8 cellular contexts compared by ENCODE assay signal in the genomic region with DNA sequence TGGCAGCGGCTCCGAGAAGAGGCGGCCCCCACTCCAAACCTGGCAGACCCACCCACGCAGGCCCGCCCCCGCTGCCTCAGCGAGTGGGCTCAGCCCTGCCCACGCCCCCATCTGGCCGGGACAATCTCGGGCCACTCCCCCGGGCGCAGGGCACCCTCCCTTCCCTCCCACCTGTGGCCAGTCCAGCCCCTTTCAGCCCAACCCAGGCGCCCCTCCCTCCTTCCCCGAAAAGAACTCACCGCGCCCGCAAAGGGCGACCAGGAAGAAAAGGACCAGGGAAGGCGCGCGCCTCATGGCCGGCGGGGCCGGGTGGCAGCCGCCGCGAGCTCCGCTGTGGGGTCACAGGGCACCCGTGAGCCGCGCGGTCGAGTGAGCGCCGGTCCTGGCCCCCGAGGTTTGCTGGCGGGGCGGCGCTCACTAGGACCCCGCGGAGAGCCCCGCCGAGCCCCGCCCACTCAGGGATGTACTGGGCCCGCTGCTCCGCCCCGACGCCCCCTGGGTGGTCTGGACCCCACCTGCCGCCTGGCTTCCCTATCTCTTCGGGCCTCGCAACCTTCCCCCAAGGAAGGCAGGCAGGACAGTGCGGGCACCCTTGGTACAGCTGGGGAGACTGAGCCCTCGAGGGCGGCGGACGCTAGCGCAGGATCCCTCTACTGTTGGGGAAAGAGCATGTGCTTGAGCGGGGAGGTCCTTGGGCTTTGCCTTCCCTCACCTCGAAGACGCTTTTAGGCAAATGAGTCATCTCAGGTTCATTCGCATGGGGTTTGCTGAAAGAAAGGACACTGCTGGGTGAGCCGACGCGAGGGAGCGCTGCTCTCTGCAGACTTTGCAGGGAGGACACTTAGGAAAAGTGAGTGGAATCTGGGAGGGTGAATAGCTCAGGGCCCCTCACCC. TPM values are rescaled to one million over a fixed set of nuclear protein-coding genes. Genes with fewer than 3 reads are reported as not detected.
DNase-seq lines count a peak whose midpoint lies in the region; ATAC-seq, FAIRE-seq and TF ChIP-seq lines count a peak whose summit lies in the region.

A gene with protein sequence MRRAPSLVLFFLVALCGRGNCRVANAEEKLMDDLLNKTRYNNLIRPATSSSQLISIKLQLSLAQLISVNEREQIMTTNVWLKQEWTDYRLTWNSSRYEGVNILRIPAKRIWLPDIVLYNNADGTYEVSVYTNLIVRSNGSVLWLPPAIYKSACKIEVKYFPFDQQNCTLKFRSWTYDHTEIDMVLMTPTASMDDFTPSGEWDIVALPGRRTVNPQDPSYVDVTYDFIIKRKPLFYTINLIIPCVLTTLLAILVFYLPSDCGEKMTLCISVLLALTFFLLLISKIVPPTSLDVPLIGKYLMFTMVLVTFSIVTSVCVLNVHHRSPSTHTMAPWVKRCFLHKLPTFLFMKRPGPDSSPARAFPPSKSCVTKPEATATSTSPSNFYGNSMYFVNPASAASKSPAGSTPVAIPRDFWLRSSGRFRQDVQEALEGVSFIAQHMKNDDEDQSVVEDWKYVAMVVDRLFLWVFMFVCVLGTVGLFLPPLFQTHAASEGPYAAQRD (minus strand): TSS at position 371 of the 894 bp plus-strand sequence. CDS start 77 bp downstream, at position 294.

- 0 out of 2 replicates have a peak within 1 kb of the TSS, but pooled peaks have one; percentile 18 for H2BK15ac ChIP-seq in H1 (ENCODE audit: low read length)

- H3K14ac ChIP-seq in H1 (ENCODE audit: insufficient read length) = no peak within 1 kb of the TSS

- H3K4me3 ChIP-seq in SJCRH30 (peak within 1 kb of the TSS; percentile 54), H1 (ENCODE audit: extremely low read depth in 1 of 4, insufficient read depth in 2 of 4, low read depth in 3 of 4, low read length in 4 of 4) (peak within 1 kb of the TSS; percentile 55 to 87 (median 68))

- peak within 1 kb of the TSS; percentile 89 for H4K5ac ChIP-seq in H1 (ENCODE audit: insufficient read length, low read depth, low read length)

- peaks cover 7% of the 10 kb centered on the region; the same call in 1 of the 2 replicates for H3K23me2 ChIP-seq in H1 (ENCODE audit: low read depth, low read length)

- H2AFZ ChIP-seq in H1 (ENCODE audit: low read length) = peak within 1 kb of the TSS; percentile 91

- peak within 1 kb of the TSS; percentile 95 for H3K18ac ChIP-seq in H1 (ENCODE audit: extremely low read depth, low read length)

- H3K36me3 Mint-ChIP-seq in naive thymus-derived CD8-positive, alpha-beta T cell = no peaks in the 10 kb centered on the region

- H3K4ac ChIP-seq in H1 (replicated peaks; ENCODE audit: insufficient read length, low read depth, low read length) = no peak within 1 kb of the TSS

- H4K91ac ChIP-seq in H1 (replicated peaks; ENCODE audit: insufficient read length, low read length) = peak within 1 kb of the TSS; percentile 93

- no peak for TF ChIP-seq EP300 in H1 (IDR thresholded peaks at IDR 0.05; ENCODE audit: borderline replicate concordance in 1 of 2, low read depth in 2 of 2, low read length in 2 of 2)

- no peak for TF ChIP-seq POLR2A in H1 (IDR thresholded peaks at IDR 0.05; ENCODE audit: control extremely low read depth in 1 of 2, low read depth in 2 of 2, low read length in 2 of 2)

- peak within 1 kb of the TSS; percentile 57 to 82 for H3K4me2 ChIP-seq in H1 (ENCODE audit: insufficient read depth in 1 of 2, low read depth in 2 of 2, low read length in 2 of 2)

- no peak within 1 kb of the TSS for H2BK120ac ChIP-seq in H1 (replicated peaks; ENCODE audit: low read depth, low read length)

- no peak within 1 kb of the TSS for H3K23ac ChIP-seq in H1 (ENCODE audit: insufficient read length)

- peaks cover 0 to 16% (median 11%) of the 10 kb centered on the region in 5 donors for H3K27me3 Mint-ChIP-seq in naive thymus-derived CD8-positive, alpha-beta T cell

- H2BK20ac ChIP-seq in H1 (ENCODE audit: low read length) = peak within 1 kb of the TSS; percentile 61; the same call in 1 of the 2 replicates

- 1% methylated on average over 21 of the region's 65 CpGs; no CpG with 5 or more reads in 1 of the 2 experiments for WGBS in H1 (ENCODE audit: extremely low coverage in 1 of 2, insufficient coverage in 1 of 2, insufficient read length in 1 of 2, insufficient replicate concordance in 2 of 2, low coverage in 1 of 2, low lambda C conversion rate in 2 of 2, missing lambda C conversion rate in 1 of 2), 2 experiments

- H3K79me2 ChIP-seq in H1 (ENCODE audit: control insufficient read depth in 1 of 2, insufficient read depth in 2 of 2, low read length in 2 of 2) = no peaks in the 10 kb centered on the region

- peak within 1 kb of the TSS; percentile 66 for H3K9ac ChIP-seq in ES-I3 (ENCODE audit: low read depth, low read length)
- H3K9ac ChIP-seq in H1 (replicated peaks in 1 of 4; ENCODE audit: extremely low read depth in 1 of 4, low read depth in 3 of 4, low read length in 3 of 4) = no peak within 1 kb of the TSS

- H3K9me3 ChIP-seq in ES-I3 (ENCODE audit: control insufficient read depth, insufficient read depth, low read length) (no peaks in the 10 kb centered on the region), SJCRH30 (replicated peaks) (no peaks in the 10 kb centered on the region), H1 (ENCODE audit: insufficient read depth in 2 of 2, low read depth in 1 of 2, low read length in 1 of 2) (no peaks in the 10 kb centered on the region)

- H3K56ac ChIP-seq in H1 (replicated peaks; ENCODE audit: insufficient read length, low read depth, low read length) = peak within 1 kb of the TSS; percentile 54

- ATAC-seq in naive thymus-derived CD8-positive, alpha-beta T cell = peak; percentile 80 to 84
- no peak for ATAC-seq in HG03025 (IDR thresholded peaks at IDR 0.05; ENCODE audit: low FRiP score, unreplicated experiment)
- no peak for ATAC-seq in GM21619 (IDR thresholded peaks at IDR 0.05; ENCODE audit: unreplicated experiment)
- no peak for ATAC-seq in HG03439 (IDR thresholded peaks at IDR 0.05; ENCODE audit: unreplicated experiment)

- peak within 1 kb of the TSS in 3 of 10 donors; percentile 43 to 78 (median 56) for H3K27ac Mint-ChIP-seq in naive thymus-derived CD8-positive, alpha-beta T cell

- H2BK5ac ChIP-seq in H1 (ENCODE audit: low read depth, low read length) = peak within 1 kb of the TSS; percentile 95; the same call in 1 of the 2 replicates

- no peaks in the 10 kb centered on the region for H3K36me3 ChIP-seq in ES-I3 (ENCODE audit: insufficient read depth, low read length)
- no peaks in the 10 kb centered on the region for H3K36me3 ChIP-seq in SJCRH30
- H3K36me3 ChIP-seq in H1 (ENCODE audit: control insufficient read depth in 2 of 4, insufficient read depth in 4 of 4, low read length in 3 of 4) = no peaks in the 10 kb centered on the region

- TF ChIP-seq CTCF in H1 (IDR thresholded peaks at IDR 0.05; ENCODE audit: control extremely low read depth in 1 of 3, insufficient read depth in 1 of 3, low read depth in 1 of 3, low read length in 3 of 3) = peak in 2 of 3 experiments; percentile 46 to 48; a peak in 3 of 4 replicates

- POLR2A ChIA-PET in H1 (lab: Charles Lee; ENCODE audit: partially characterized antibody) = interaction anchor here (1.2 to 2.2 kb wide), 2 partner anchors 9 to 85 kb away, joined by 4 to 7 read pairs; no protein-coding TSS in a partner anchor
- POLR2A ChIA-PET in naive thymus-derived CD8-positive, alpha-beta T cell (lab: Charles Lee) = no interaction called here

- H3K27ac ChIP-seq in SJCRH30 = no peak within 1 kb of the TSS
- peak within 1 kb of the TSS; percentile 69; the same call in 1 of the 2 replicates for H3K27ac ChIP-seq in H1 (ENCODE audit: low read depth, low read length)

- no peaks in the 10 kb centered on the region for H3K9me3 Mint-ChIP-seq in naive thymus-derived CD8-positive, alpha-beta T cell

- H4K8ac ChIP-seq in H1 (ENCODE audit: extremely low read depth, insufficient read depth, low read length) = peak within 1 kb of the TSS; percentile 35; the same call in 1 of the 2 replicates

- peak within 1 kb of the TSS; percentile 92; the same call in 1 of the 2 replicates for H2BK12ac ChIP-seq in H1 (ENCODE audit: low read depth, low read length)

- CTCF ChIA-PET in H1 (lab: Charles Lee; ENCODE audit: partially characterized antibody) = interaction anchor here (0.9 to 10.9 kb wide), 18 partner anchors 12 to 330 kb away, joined by 3 to 256 read pairs (median 4); no protein-coding TSS in a partner anchor

- DNase-seq in SJCRH30 (peak; percentile 51 to 54), H1 (ENCODE audit: low read depth in 1 of 2, low spot score in 2 of 2) (peak; percentile 62 to 96), NCI-H2081 treated with DMSO at 0.1 percent for 48 hours (lab: John Stamatoyannopoulos, UW) (no peak)
- peak in 6 of 10 donors; percentile 21 to 34 (median 26) for DNase-seq in naive thymus-derived CD8-positive, alpha-beta T cell

- H3K79me1 ChIP-seq in H1 (ENCODE audit: low read depth, low read length) = no peaks in the 10 kb centered on the region

- FAIRE-seq in H1 (lab: Jason Lieb, UNC) = peak; percentile 88

- H3K27me3 ChIP-seq in SJCRH30 (peaks cover 4% of the 10 kb centered on the region; the same call in 1 of the 2 replicates), H1 (replicated peaks in 1 of 4; ENCODE audit: control insufficient read depth in 3 of 4, extremely low read depth in 1 of 4, insufficient read depth in 3 of 4, low read length in 3 of 4) (peaks cover 0 to 6% (median 4%) of the 10 kb centered on the region in 4 experiments; a peak in 2 of 7 replicates)

- H4K20me1 ChIP-seq in H1 (replicated peaks in 1 of 2; ENCODE audit: control insufficient read depth in 1 of 2, insufficient read depth in 2 of 2, low read length in 2 of 2) = no peaks in the 10 kb centered on the region

- peaks cover 5% of the 10 kb centered on the region for H3K4me1 ChIP-seq in ES-I3 (ENCODE audit: insufficient read depth, low read length)
- H3K4me1 ChIP-seq in SJCRH30 = no peaks in the 10 kb centered on the region
- peaks cover 2 to 16% (median 7%) of the 10 kb centered on the region in 4 experiments; a peak in 6 of 7 replicates for H3K4me1 ChIP-seq in H1 (replicated peaks in 1 of 4; ENCODE audit: control insufficient read depth in 3 of 4, insufficient read depth in 4 of 4, low read length in 3 of 4)

- no peak within 1 kb of the TSS for H2AK5ac ChIP-seq in H1 (ENCODE audit: low read depth, low read length)

- peaks cover 6 to 13% (median 9%) of the 10 kb centered on the region in 4 donors for H3K4me1 Mint-ChIP-seq in naive thymus-derived CD8-positive, alpha-beta T cell

- peak; percentile 49 to 56 for TF ChIP-seq RAD21 in H1 (IDR thresholded peaks at IDR 0.05 in 1 of 2, conservative IDR thresholded peaks at IDR 0.05 in 1 of 2; ENCODE audit: low read depth in 2 of 2, low read length in 2 of 2)

- peak within 1 kb of the TSS; percentile 67 to 86 (median 78) for H3K4me3 Mint-ChIP-seq in naive thymus-derived CD8-positive, alpha-beta T cell

RNA-seq across cellular contexts. Expression of the gene that starts here (rescaled TPM):
- total RNA-seq in SJCRH30 (2014; rRNA removed; shearing (Covaris generic)) = 0.06 TPM in 1 of 2 replicates, not detected in the other
- total RNA-seq in H1 (2021; fragmentation: NEBNext Ultra II Directional; extraction: Animal tissue kit (Norgen Biotek cat#: 25700)) = 2.4 and 2.6 TPM in 2 replicates
- polyA plus RNA-seq in H1 (2011; rRNA removed) = 4.1 and 4.5 TPM in 2 replicates
- polyA plus RNA-seq in H1 (2011; cell fraction: cytosol; rRNA removed) = 2.2 TPM
- 2.7 TPM for polyA plus RNA-seq in H1 (2011; cell fraction: nucleus; rRNA removed)
- polyA plus RNA-seq in H1 (2012, experiment 1 of 2) = 2.0 to 3.4 TPM (median 3.1 TPM) in 4 replicates
- 3.1 TPM for polyA plus RNA-seq in H1 (2012, experiment 2 of 2)
- polyA plus RNA-seq in H1 (2013, experiment 1 of 2) = 3.2 TPM
- polyA plus RNA-seq in H1 (2013, experiment 2 of 2) = 3.4 TPM
- polyA minus RNA-seq in H1 (2011; rRNA and poly(A)+ RNA removed) = 5.1 and 6.1 TPM in 2 replicates
- polyA minus RNA-seq in H1 (2011; cell fraction: cytosol; rRNA and poly(A)+ RNA removed) = 2.1 TPM
- 1.5 TPM for polyA minus RNA-seq in H1 (2011; cell fraction: nucleus; rRNA and poly(A)+ RNA removed)
- total RNA-seq in naive thymus-derived CD8-positive, alpha-beta T cell = not detected
- polyA plus RNA-seq in naive thymus-derived CD8-positive, alpha-beta T cell = not detected

Comparison
In these comparisons a context has a peak if more than half of its experiments do, and no peak if none do; other contexts are left out.
1. Peak in DNase-seq and H3K4me3 ChIP-seq in SJCRH30; RNA of the gene not detected or under 1 TPM.
2. Peak in DNase-seq and ATAC-seq in naive thymus-derived CD8-positive, alpha-beta T cell; RNA of the gene not detected or under 1 TPM.